Comparison of ENCODE assay signal across 1 cellular context in the genomic region with DNA sequence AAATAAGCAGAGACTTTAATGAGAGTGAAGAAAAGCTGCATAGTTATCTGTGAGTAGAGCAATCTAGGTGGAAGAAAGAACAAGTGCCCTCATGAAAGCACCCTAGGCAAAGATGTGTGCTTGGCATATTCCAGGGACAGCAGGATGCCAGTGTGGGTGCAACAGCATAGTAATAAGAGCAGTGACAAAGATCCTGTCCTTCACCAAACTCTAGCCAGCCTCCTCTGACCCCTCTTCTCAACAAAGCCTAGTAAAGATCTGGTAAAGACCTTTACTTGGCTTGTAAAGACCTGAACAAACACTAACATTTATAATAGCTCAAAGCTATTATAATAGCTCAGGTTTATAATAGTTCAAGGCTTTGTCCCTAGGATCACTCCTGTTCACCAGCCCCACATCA.
TF ChIP-seq lines count a peak whose summit lies in the region.

No MANE protein-coding gene starts in this region.

TF ChIP-seq in GM23338, 12 proteins besides CTCF, POLR2A, EP300 and RAD21:
- no peak for TF ChIP-seq STAT1 (IDR thresholded peaks at IDR 0.05; ENCODE audit: unreplicated experiment)
- TF ChIP-seq CREB1 (CRISPR knock-in tag; IDR thresholded peaks at IDR 0.05; ENCODE audit: low read depth), result no peak
- no peak for TF ChIP-seq EZH2phosphoT487 (IDR thresholded peaks at IDR 0.05; ENCODE audit: unreplicated experiment)
- no peak for TF ChIP-seq POLR2AphosphoS5 (IDR thresholded peaks at IDR 0.05; ENCODE audit: low read depth)
- TF ChIP-seq EZH2 (IDR thresholded peaks at IDR 0.05; ENCODE audit: low read depth, unreplicated experiment), result no peak
TF ChIP-seq in GM23338: peak in this region for 0.
